ENCODE assay signal across 21 cellular contexts in genomic region chr3:141804778-141805639, GRCh38. TPM values are rescaled to one million over a fixed set of nuclear protein-coding genes. Genes with fewer than 3 reads are reported as not detected.
"Had no signal": no experiment of that assay in that cellular context is flagged by ENCODE, and none has a peak within 500 bp of the region (broad histone marks: within the 10 kb centered on the region; RNA-seq: fewer than 3 reads in every experiment).

No MANE protein-coding gene starts in this region.

- H3K27ac Mint-ChIP-seq: activated B cell treated with CpG ODN at 0.5 μM for 24 hours; activated CD4-positive, alpha-beta T cell treated with anti-CD3 and anti-CD28 coated beads, Interleukin-2, amount 10 ng/mL, durations not matched to agents 24 days and 14 days; activated T-helper 1 cell treated with anti-CD3 and anti-CD28 coated beads, Interleukin-12 subunit alpha, Interleukin-12 subunit beta, Interleukin-2, Interleukin-4 antibody, amounts not matched to agents 30 ng/mL and 10 ng/mL and 1 ng/mL, durations not matched to agents 14 hours and 24 hours and 36 hours; dendritic cell treated with granulocyte-macrophage colony-stimulating factor and Interleukin-4, amounts not matched to agents 40 ng/mL and 50 ng/mL, for 4 days; effector memory CD8-positive, alpha-beta T cell; natural killer cell treated with Interleukin-12 subunit alpha and Interleukin-12 subunit beta and Interleukin-15 and Interleukin-18, amount 100 ng/mL, for 72 hours; progenitor cell of endocrine pancreas; T-helper 1 cell treated with Interleukin-12 subunit alpha and Interleukin-12 subunit beta and Interleukin-4 antibody, amounts not matched to agents 30 μg/mL and 1 μg/mL, for 36 hours had no signal

- H3K4me1 ChIP-seq: adrenal gland, body of pancreas, spleen had no signal

- ATAC-seq: body of pancreas; effector memory CD8-positive, alpha-beta T cell; mucosa of descending colon; right cardiac atrium had no signal

- H3K27me3 ChIP-seq: adrenal gland, body of pancreas, spleen had no signal

- H3K4me3 Mint-ChIP-seq: activated B cell treated with CpG ODN at 0.5 μM for 24 hours; activated CD4-positive, alpha-beta T cell treated with anti-CD3 and anti-CD28 coated beads, Interleukin-2, amount 10 ng/mL, durations not matched to agents 24 days and 14 days; activated T-helper 1 cell treated with anti-CD3 and anti-CD28 coated beads, Interleukin-12 subunit alpha, Interleukin-12 subunit beta, Interleukin-2, Interleukin-4 antibody, amounts not matched to agents 30 ng/mL and 10 ng/mL and 1 ng/mL, durations not matched to agents 14 hours and 24 hours and 36 hours; dendritic cell treated with granulocyte-macrophage colony-stimulating factor and Interleukin-4, amounts not matched to agents 40 ng/mL and 50 ng/mL, for 4 days; effector memory CD8-positive, alpha-beta T cell; natural killer cell treated with Interleukin-12 subunit alpha and Interleukin-12 subunit beta and Interleukin-15 and Interleukin-18, amount 100 ng/mL, for 72 hours; T-helper 1 cell treated with Interleukin-12 subunit alpha and Interleukin-12 subunit beta and Interleukin-4 antibody, amounts not matched to agents 30 μg/mL and 1 μg/mL, for 36 hours had no signal

- H3K4me1 Mint-ChIP-seq: activated B cell treated with CpG ODN at 0.5 μM for 24 hours; activated CD4-positive, alpha-beta T cell treated with anti-CD3 and anti-CD28 coated beads, Interleukin-2, amount 10 ng/mL, durations not matched to agents 24 days and 14 days had no signal

- H3K27ac ChIP-seq: adrenal gland, body of pancreas, spleen had no signal

- H3K4me3 ChIP-seq: adrenal gland, body of pancreas, mucosa of descending colon, spleen had no signal

- H3K36me3 Mint-ChIP-seq: natural killer cell treated with Interleukin-12 subunit alpha and Interleukin-12 subunit beta and Interleukin-15 and Interleukin-18, amount 100 ng/mL, for 72 hours had no signal

- H3K36me3 ChIP-seq: adrenal gland, spleen had no signal

- DNase-seq: activated B cell treated with CpG ODN at 0.5 μM for 24 hours; activated CD4-positive, alpha-beta T cell treated with anti-CD3 and anti-CD28 coated beads, Interleukin-2, amount 10 ng/mL, durations not matched to agents 24 days and 14 days; activated naive CD4-positive, alpha-beta T cell treated with Interleukin-2 at 50 U/mL for 16 hours; adrenal gland; body of pancreas; effector memory CD8-positive, alpha-beta T cell; mucosa of descending colon; nucleus accumbens; right cardiac atrium; spleen; stimulated activated CD4-positive, alpha-beta T cell treated with anti-CD3 and anti-CD28 coated beads, Interleukin-1b, Interleukin-23, amount 100 ng/mL, for 48 hours; stimulated activated naive CD4-positive, alpha-beta T cell had no signal

- H3K27me3 Mint-ChIP-seq: activated B cell treated with CpG ODN at 0.5 μM for 24 hours; dendritic cell treated with granulocyte-macrophage colony-stimulating factor and Interleukin-4, amounts not matched to agents 40 ng/mL and 50 ng/mL, for 4 days; effector memory CD8-positive, alpha-beta T cell; natural killer cell treated with Interleukin-12 subunit alpha and Interleukin-12 subunit beta and Interleukin-15 and Interleukin-18, amount 100 ng/mL, for 72 hours; progenitor cell of endocrine pancreas had no signal

- H3K9me3 Mint-ChIP-seq: activated B cell treated with CpG ODN at 0.5 μM for 24 hours; activated CD4-positive, alpha-beta T cell treated with anti-CD3 and anti-CD28 coated beads, Interleukin-2, amount 10 ng/mL, durations not matched to agents 24 days and 14 days; dendritic cell treated with granulocyte-macrophage colony-stimulating factor and Interleukin-4, amounts not matched to agents 40 ng/mL and 50 ng/mL, for 4 days; effector memory CD8-positive, alpha-beta T cell; natural killer cell treated with Interleukin-12 subunit alpha and Interleukin-12 subunit beta and Interleukin-15 and Interleukin-18, amount 100 ng/mL, for 72 hours; T-helper 1 cell treated with Interleukin-12 subunit alpha and Interleukin-12 subunit beta and Interleukin-4 antibody, amounts not matched to agents 30 μg/mL and 1 μg/mL, for 36 hours had no signal

- H3K9me3 ChIP-seq: body of pancreas, mucosa of descending colon had no signal

RNA-seq across cellular contexts. Expression of gene GRK7, which starts 41.8 kb away (rescaled TPM):
- total RNA-seq: activated B cell treated with CpG ODN at 0.5 μM for 24 hours; activated CD4-positive, alpha-beta T cell treated with anti-CD3 and anti-CD28 coated beads, Interleukin-2, amount 10 ng/mL, durations not matched to agents 24 days and 14 days; activated T-helper 1 cell treated with anti-CD3 and anti-CD28 coated beads, Interleukin-12 subunit alpha, Interleukin-12 subunit beta, Interleukin-2, Interleukin-4 antibody, amounts not matched to agents 30 ng/mL and 10 ng/mL and 1 ng/mL, durations not matched to agents 14 hours and 24 hours and 36 hours; body of pancreas; epithelial cell of proximal tubule; glomerular endothelial cell; lung microvascular endothelial cell; mucosa of descending colon; right cardiac atrium; ureter had no signal
- polyA plus RNA-seq: right cardiac atrium had no signal
